6 cellular contexts compared by ENCODE assay signal in the genomic region with DNA sequence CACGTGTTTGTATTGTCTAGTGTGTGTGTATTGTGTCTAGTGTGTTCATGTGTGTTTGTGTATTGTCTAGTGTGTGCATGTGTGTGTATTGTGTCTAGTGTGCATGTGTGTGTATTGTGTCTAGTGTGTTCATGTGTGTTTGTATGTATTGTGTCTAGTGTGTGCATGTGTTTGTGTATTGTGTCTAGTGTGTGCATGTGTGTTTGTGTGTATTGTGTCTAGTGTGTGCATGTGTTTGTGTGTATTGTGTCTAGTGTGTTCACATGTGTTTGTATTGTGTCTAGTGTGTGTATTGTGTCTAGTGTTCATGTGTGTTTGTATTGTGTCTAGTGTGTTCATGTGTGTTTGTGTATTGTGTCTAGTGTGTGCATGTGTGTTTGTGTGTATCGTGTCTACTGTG. TPM values are rescaled to one million over a fixed set of nuclear protein-coding genes. Genes with fewer than 3 reads are reported as not detected.
"Had no signal": no experiment of that assay in that cellular context is flagged by ENCODE, and none has a peak within 500 bp of the region (broad histone marks: within the 10 kb centered on the region; RNA-seq: fewer than 3 reads in every experiment).

No MANE protein-coding gene starts in this region.

RNA-seq across cellular contexts. Expression of gene FZD2, which starts 33.5 kb away (rescaled TPM):
- total RNA-seq: activated CD4-positive, alpha-beta memory T cell treated with anti-CD3 and anti-CD28 coated beads for 36 hours; activated CD4-positive, alpha-beta T cell treated with anti-CD3 and anti-CD28 coated beads, Interleukin-2, amount 10 ng/mL, durations not matched to agents 24 days and 14 days; activated naive CD4-positive, alpha-beta T cell treated with anti-CD3 and anti-CD28 coated beads for 36 hours; activated naive CD8-positive, alpha-beta T cell treated with anti-CD3 and anti-CD28 coated beads for 36 hours; activated T-helper 1 cell treated with anti-CD3 and anti-CD28 coated beads, Interleukin-12 subunit alpha, Interleukin-12 subunit beta, Interleukin-2, Interleukin-4 antibody, amounts not matched to agents 30 ng/mL and 10 ng/mL and 1 ng/mL, durations not matched to agents 14 hours and 24 hours and 36 hours; activated T-helper 17 cell treated with anti-CD3 and anti-CD28 coated beads, Interleukin-2, amount 50 U/mL, for 72 hours had no signal
